ENCODE assay signal across 8 cellular contexts in the genomic region with DNA sequence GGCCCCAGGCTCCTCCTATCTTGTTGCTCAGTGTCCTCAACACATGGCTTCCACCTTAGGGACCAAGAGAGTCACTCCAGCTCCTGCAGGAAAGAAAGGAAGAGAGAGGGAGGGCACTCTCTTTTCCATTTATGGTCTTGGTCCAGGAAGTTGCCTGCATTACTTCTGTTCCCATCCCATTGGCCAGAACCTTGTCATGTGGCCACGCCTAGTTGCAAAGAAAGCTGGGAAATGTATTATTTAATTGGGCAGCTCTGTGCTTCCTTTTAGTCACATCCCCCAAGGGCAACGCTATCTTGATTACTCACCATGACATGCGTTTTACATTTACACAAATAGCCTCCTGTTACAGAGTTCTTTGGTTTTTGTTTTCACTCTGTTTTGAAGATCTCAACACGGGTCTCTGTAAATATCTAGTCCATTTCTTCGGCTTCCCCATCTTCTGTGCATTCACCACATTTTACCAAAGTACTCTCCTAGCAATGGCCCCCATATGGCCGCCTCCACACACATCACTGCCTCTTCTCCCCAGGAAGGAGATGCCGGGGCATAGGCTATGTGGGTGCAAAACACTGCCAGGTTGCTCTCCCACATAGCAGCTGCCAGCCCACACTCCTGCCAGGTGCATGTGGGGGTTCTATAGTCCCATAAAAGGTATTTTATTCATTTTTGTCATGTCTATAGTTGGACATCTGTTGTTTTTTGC. TPM values are rescaled to one million over a fixed set of nuclear protein-coding genes. Genes with fewer than 3 reads are reported as not detected.
DNase-seq lines count a peak whose midpoint lies in the region; ATAC-seq and TF ChIP-seq lines count a peak whose summit lies in the region.

No MANE protein-coding gene starts in this region.

- no peaks in the 10 kb centered on the region for H3K23me2 ChIP-seq in H9 (ENCODE audit: insufficient read length, low read depth, low read length, poor library complexity, severe bottlenecking)

- H2BK12ac ChIP-seq in H9 (ENCODE audit: insufficient read length, low read depth, low read length), result no peak overlapping the region

- no peak overlapping the region for H4K5ac ChIP-seq in H9 (ENCODE audit: insufficient read length, low read depth, low read length)

- H3K9me3 Mint-ChIP-seq in H9, result peaks cover 0 to 3% of the 10 kb centered on the region in 2 experiments; a peak in 2 of 5 replicates

- H3K36me3 ChIP-seq in RWPE2 (ENCODE audit: low read depth), result no peaks in the 10 kb centered on the region

- peaks cover 2% of the 10 kb centered on the region for H3K9me3 ChIP-seq in RWPE2 (ENCODE audit: severe bottlenecking)
- no peaks in the 10 kb centered on the region for H3K9me3 ChIP-seq in H9 (ENCODE audit: control insufficient read depth, low read depth, low read length)

- no peaks in the 10 kb centered on the region for H3K27me3 Mint-ChIP-seq in H9 (ENCODE audit: low read depth)

- WGBS in H9 (ENCODE audit: extremely low coverage, insufficient read length, low lambda C conversion rate), result no CpG with 5 or more reads among the region's 7 CpGs

- H3K4me1 Mint-ChIP-seq in H9, result peaks cover 2 to 6% of the 10 kb centered on the region in 2 experiments; a peak in 3 of 4 replicates

- H4K20me1 ChIP-seq in H9 (ENCODE audit: control insufficient read depth, insufficient read depth, insufficient read length), result no peaks in the 10 kb centered on the region

- ATAC-seq in GM21786 (IDR thresholded peaks at IDR 0.05; ENCODE audit: unreplicated experiment) (peak; percentile 58), RWPE2 (ENCODE audit: low read depth) (peak; percentile 91), esophagus mucosa (peak; percentile 90), GM21528 (IDR thresholded peaks at IDR 0.05; ENCODE audit: low FRiP score, unreplicated experiment) (no peak)

- H2AFZ ChIP-seq in H9 (ENCODE audit: low read length), result no peak overlapping the region

- no peak overlapping the region for H2BK15ac ChIP-seq in H9 (ENCODE audit: low read depth, low read length)

- no peak overlapping the region for H2BK5ac ChIP-seq in H9 (ENCODE audit: insufficient read length, low read length)

- peak overlapping the region; percentile 94 for H3K27ac ChIP-seq in RWPE2 (ENCODE audit: poor library complexity, severe bottlenecking)
- H3K27ac ChIP-seq in H9 (ENCODE audit: insufficient read length, low read depth, low read length), result no peak overlapping the region

- H3K18ac ChIP-seq in H9 (ENCODE audit: insufficient read length, low read depth, low read length), result no peak overlapping the region

- H3K79me2 ChIP-seq in H9 (ENCODE audit: insufficient read depth, low read length), result no peaks in the 10 kb centered on the region

- no peak overlapping the region for H3T11ph ChIP-seq in H9 (ENCODE audit: low read length)

- no peak overlapping the region for H3K4ac ChIP-seq in H9 (ENCODE audit: low read depth, low read length)

- DNase-seq in AG09319 (ENCODE audit: extremely low read depth, low read depth) (peak; percentile 85), RWPE2 (ENCODE audit: low spot score) (peak; percentile 97), renal cortical epithelial cell (ENCODE audit: low read depth) (peak; percentile 84), H9 (no peak), DMS114 treated with DMSO at 0.1 percent for 48 hours (lab: John Stamatoyannopoulos, UW; ENCODE audit: unreplicated experiment) (no peak)

- no peak overlapping the region for H2AK5ac ChIP-seq in H9 (ENCODE audit: insufficient read length, low read length)

- no peak overlapping the region for H4K91ac ChIP-seq in H9 (ENCODE audit: insufficient read length, low read depth, low read length)

- H4K8ac ChIP-seq in H9 (replicated peaks; ENCODE audit: insufficient read length, low read depth, low read length), result no peak overlapping the region

- no peak overlapping the region for H3K14ac ChIP-seq in H9 (ENCODE audit: insufficient read depth, low read length)

- H3K27ac Mint-ChIP-seq in H9, result peak overlapping the region in 1 of 3 experiments; percentile 34; a peak in 2 of 7 replicates

- H2BK20ac ChIP-seq in H9 (ENCODE audit: low read depth, low read length, poor library complexity, severe bottlenecking), result no peak overlapping the region

- H3K27me3 ChIP-seq in RWPE2 (ENCODE audit: insufficient read depth, poor library complexity, severe bottlenecking), result no peaks in the 10 kb centered on the region
- H3K27me3 ChIP-seq in H9 (ENCODE audit: insufficient read depth, low read length), result no peaks in the 10 kb centered on the region

- H3K4me1 ChIP-seq in RWPE2 (ENCODE audit: insufficient read depth, poor library complexity, severe bottlenecking) (peaks cover 28% of the 10 kb centered on the region), H9 (ENCODE audit: insufficient read depth, low read length) (no peaks in the 10 kb centered on the region)

- H3K4me3 Mint-ChIP-seq in H9, result no peak overlapping the region

- TF ChIP-seq CTCF in AG09319 (IDR thresholded peaks at IDR 0.05; ENCODE audit: low read depth, low read length) (no peak), RWPE2 (IDR thresholded peaks at IDR 0.05; ENCODE audit: poor library complexity, severe bottlenecking) (no peak), H9 (conservative IDR thresholded peaks at IDR 0.05) (no peak)

- H2BK120ac ChIP-seq in H9 (ENCODE audit: low read depth, low read length, poor library complexity, severe bottlenecking), result no peak overlapping the region

- H3K4me2 ChIP-seq in H9 (ENCODE audit: insufficient read depth, insufficient read length, low read length), result no peak overlapping the region

- no peak overlapping the region for H3K9ac ChIP-seq in H9 (ENCODE audit: extremely low read depth, insufficient read length, low read length)

- 0 out of 7 replicates have a peak, but pooled peaks cover 0 to 2% (median 0%) of the 10 kb centered on the region in 3 experiments for H3K36me3 Mint-ChIP-seq in H9 (ENCODE audit: insufficient read depth in 1 of 3, low read depth in 3 of 3)

- no peak overlapping the region for H3K56ac ChIP-seq in H9 (ENCODE audit: insufficient read length, low read depth, low read length)

- H3K79me1 ChIP-seq in H9 (ENCODE audit: insufficient read depth, low read depth, low read length, poor library complexity, severe bottlenecking), result no peaks in the 10 kb centered on the region

- H3K4me3 ChIP-seq in RWPE2 (ENCODE audit: severe bottlenecking), result no peak overlapping the region

- no peak overlapping the region for H3K23ac ChIP-seq in H9 (ENCODE audit: insufficient read length, low read depth, low read length)

RNA-seq across cellular contexts. Expression of a gene that starts 35.7 kb away (rescaled TPM):
- total RNA-seq in esophagus mucosa (27.4 TPM), renal cortical epithelial cell (11.8 and 21.9 TPM in 2 replicates), H9 (2021) (158 and 162 TPM in 2 replicates)

Comparison
In these comparisons a context has a peak if more than half of its experiments do, and no peak if none do; other contexts are left out.
1. DNase-seq: peak in AG09319 (single experiment), RWPE2 (single experiment) and renal cortical epithelial cell (single experiment); none in H9 (single experiment) and DMS114 treated with DMSO at 0.1 percent for 48 hours (single experiment).